ENCODE assay signal across 20 cellular contexts in the genomic region with DNA sequence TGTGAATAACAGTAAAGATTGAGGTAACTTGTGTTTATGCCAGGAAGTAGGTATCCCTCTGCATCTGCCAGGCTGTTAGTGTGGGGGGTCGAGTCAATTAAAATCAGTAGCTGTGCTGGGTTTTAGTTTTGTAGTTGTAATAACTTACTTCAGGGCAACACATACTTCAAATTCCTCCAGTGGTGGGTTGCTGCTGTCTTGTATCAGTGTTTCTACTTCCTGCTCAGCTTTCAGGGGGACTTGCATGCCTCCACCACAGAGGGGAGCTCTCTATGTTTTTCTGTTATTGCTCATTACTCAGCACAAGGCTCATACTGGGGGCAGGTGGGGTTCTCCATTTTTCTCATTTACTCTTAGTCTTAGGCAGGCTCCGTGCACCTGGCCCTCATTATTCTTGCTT.
A peak's percentile ranks its signal among the peaks of the same experiment; 100 is the strongest.
DNase-seq lines count a peak whose midpoint lies in the region; ATAC-seq and TF ChIP-seq lines count a peak whose summit lies in the region.
"Had no signal": no experiment of that assay in that cellular context is flagged by ENCODE, and none has a peak within 500 bp of the region (broad histone marks: within the 10 kb centered on the region; RNA-seq: fewer than 3 reads in every experiment).

No MANE protein-coding gene starts in this region.

- no peaks in the 10 kb centered on the region for H3F3A ChIP-seq in DOHH2 (ENCODE audit: control insufficient read depth, insufficient read depth)

- H3K9me2 ChIP-seq in DOHH2 (replicated peaks; ENCODE audit: control insufficient read depth, low read length): no peaks in the 10 kb centered on the region

- no peaks in the 10 kb centered on the region for H3K27me3 ChIP-seq in DOHH2 (ENCODE audit: control insufficient read depth, low read length)

- peak; percentile 57 for TF ChIP-seq CTCF in DOHH2 (IDR thresholded peaks at IDR 0.05; ENCODE audit: low read depth, low read length, poor library complexity, severe bottlenecking)
- no peak for TF ChIP-seq CTCF in natural killer cell (IDR thresholded peaks at IDR 0.05)

- no peak overlapping the region for H3K27ac Mint-ChIP-seq in activated CD4-positive, alpha-beta memory T cell treated with anti-CD3 and anti-CD28 coated beads, Interleukin-2, amount 10 ng/mL, durations not matched to agents 7 days and 5 days
- no peak overlapping the region for H3K27ac Mint-ChIP-seq in natural killer cell
- H3K27ac Mint-ChIP-seq: activated CD4-positive, alpha-beta T cell treated with anti-CD3 and anti-CD28 coated beads, Interleukin-2, amount 10 ng/mL, durations not matched to agents 7 days and 5 days; activated naive CD8-positive, alpha-beta T cell treated with anti-CD3 and anti-CD28 coated beads, Interleukin-2, amount 10 ng/mL, durations not matched to agents 7 days and 5 days had no signal

- H3K9me3 ChIP-seq in DOHH2 (ENCODE audit: control insufficient read depth, insufficient read depth, low read length): peaks cover 16% of the 10 kb centered on the region; the same call in 1 of the 2 replicates

- no peak overlapping the region for H3K27ac ChIP-seq in DOHH2 (ENCODE audit: low read depth, low read length)
- H3K27ac ChIP-seq: PC-9 had no signal

- intact Hi-C loops in natural killer cell (cut with micrococcal nuclease): no loop called here

- DNase-seq in HT1080 (ENCODE audit: low read depth) (peak; percentile 42), SK-MEL-5 (ENCODE audit: low read depth, low spot score) (peak; percentile 31), iPS-NIHi11 (ENCODE audit: low spot score) (peak; percentile 25), natural killer cell (no peak), G401 (ENCODE audit: low spot score) (no peak)
- no peak for DNase-seq in activated CD4-positive, alpha-beta memory T cell treated with anti-CD3 and anti-CD28 coated beads, Interleukin-2, amount 10 ng/mL, durations not matched to agents 7 days and 5 days
- DNase-seq: activated CD4-positive, alpha-beta T cell treated with anti-CD3 and anti-CD28 coated beads, Interleukin-2, amount 10 ng/mL, durations not matched to agents 7 days and 5 days; activated effector memory CD4-positive, alpha-beta T cell treated with Interleukin-2 at 50 U/mL for 16 hours; activated naive CD8-positive, alpha-beta T cell treated with anti-CD3 and anti-CD28 coated beads, Interleukin-2, amount 10 ng/mL, durations not matched to agents 7 days and 5 days; COR-L47; NCI-H1417; NCI-H2107; NCI-H446 treated with DMSO at 0.1 percent for 48 hours; nucleus accumbens; SIG-M5; stimulated activated CD4-positive, alpha-beta T cell treated with anti-CD3 and anti-CD28 coated beads, Interleukin-12 subunit alpha, Interleukin-12 subunit beta, amount 100 ng/mL, for 4 hours; T-helper 1 cell had no signal

- H3K4me1 ChIP-seq in DOHH2 (ENCODE audit: control insufficient read depth, low read length): peaks cover 14% of the 10 kb centered on the region

- ATAC-seq in natural killer cell: no peak
- no peak for ATAC-seq in activated CD4-positive, CD25-positive, alpha-beta regulatory T cell treated with anti-CD3 and anti-CD28 coated beads, Interleukin-2, amount 50 U/mL, for 24 hours

- CTCF ChIA-PET in activated CD4-positive, alpha-beta memory T cell treated with anti-CD3 and anti-CD28 coated beads, Interleukin-2, amount 10 ng/mL, durations not matched to agents 7 days and 5 days (lab: Charles Lee): no interaction called here

- H3K4me2 ChIP-seq in DOHH2 (ENCODE audit: low read length): no peak overlapping the region
- H3K4me2 ChIP-seq: PC-9 had no signal

- H3K36me3 Mint-ChIP-seq in activated CD4-positive, alpha-beta memory T cell treated with anti-CD3 and anti-CD28 coated beads, Interleukin-2, amount 10 ng/mL, durations not matched to agents 7 days and 5 days (ENCODE audit: low read depth): peaks cover 5% of the 10 kb centered on the region
- peaks cover 14% of the 10 kb centered on the region for H3K36me3 Mint-ChIP-seq in natural killer cell

- peaks cover 16% of the 10 kb centered on the region for H3K27me3 Mint-ChIP-seq in activated CD4-positive, alpha-beta memory T cell treated with anti-CD3 and anti-CD28 coated beads, Interleukin-2, amount 10 ng/mL, durations not matched to agents 7 days and 5 days
- H3K27me3 Mint-ChIP-seq in natural killer cell (ENCODE audit: low read depth in 2 of 2): peaks cover 20 to 46% of the 10 kb centered on the region in 2 donors

- no peaks in the 10 kb centered on the region for H4K20me1 ChIP-seq in DOHH2 (ENCODE audit: control insufficient read depth, insufficient read depth, low read depth, low read length)

- no peaks in the 10 kb centered on the region for H3K79me2 ChIP-seq in DOHH2 (ENCODE audit: control insufficient read depth, low read length)

- peaks cover 5% of the 10 kb centered on the region for H3K36me3 ChIP-seq in DOHH2 (ENCODE audit: control insufficient read depth, low read length)

- peaks cover 14% of the 10 kb centered on the region for H3K9me3 Mint-ChIP-seq in activated CD4-positive, alpha-beta memory T cell treated with anti-CD3 and anti-CD28 coated beads, Interleukin-2, amount 10 ng/mL, durations not matched to agents 7 days and 5 days
- peaks cover 3 to 4% of the 10 kb centered on the region in 2 donors for H3K9me3 Mint-ChIP-seq in natural killer cell

- in situ Hi-C loops in SK-MEL-5 (cut with HindIII; ENCODE audit: low pct_unique_long_range_greater_than_20kb, low sequenced_read_pairs): no loop called here
- in situ Hi-C loops in G401 (cut with HindIII; ENCODE audit: low sequenced_read_pairs): no loop called here

- H3K4me3 Mint-ChIP-seq in activated CD4-positive, alpha-beta memory T cell treated with anti-CD3 and anti-CD28 coated beads, Interleukin-2, amount 10 ng/mL, durations not matched to agents 7 days and 5 days: no peak overlapping the region
- no peak overlapping the region for H3K4me3 Mint-ChIP-seq in natural killer cell
- H3K4me3 Mint-ChIP-seq: activated CD4-positive, alpha-beta T cell treated with anti-CD3 and anti-CD28 coated beads, Interleukin-2, amount 10 ng/mL, durations not matched to agents 7 days and 5 days; activated naive CD8-positive, alpha-beta T cell treated with anti-CD3 and anti-CD28 coated beads, Interleukin-2, amount 10 ng/mL, durations not matched to agents 7 days and 5 days had no signal

- H3K4me3 ChIP-seq in DOHH2 (ENCODE audit: low read length): no peak overlapping the region
- H3K4me3 ChIP-seq: PC-9 had no signal

- POLR2A ChIA-PET in activated CD4-positive, alpha-beta memory T cell treated with anti-CD3 and anti-CD28 coated beads, Interleukin-2, amount 10 ng/mL, durations not matched to agents 7 days and 5 days (lab: Charles Lee): no interaction called here

- H3K4me1 Mint-ChIP-seq in activated CD4-positive, alpha-beta memory T cell treated with anti-CD3 and anti-CD28 coated beads, Interleukin-2, amount 10 ng/mL, durations not matched to agents 7 days and 5 days: peaks cover 1% of the 10 kb centered on the region
- no peaks in the 10 kb centered on the region for H3K4me1 Mint-ChIP-seq in natural killer cell
- H3K4me1 Mint-ChIP-seq: activated CD4-positive, alpha-beta T cell treated with anti-CD3 and anti-CD28 coated beads, Interleukin-2, amount 10 ng/mL, durations not matched to agents 7 days and 5 days; activated naive CD8-positive, alpha-beta T cell treated with anti-CD3 and anti-CD28 coated beads, Interleukin-2, amount 10 ng/mL, durations not matched to agents 7 days and 5 days had no signal

Comparison
In these comparisons a context has a peak if more than half of its experiments do, and no peak if none do; other contexts are left out.
1. DNase-seq: peak in HT1080 (single experiment), SK-MEL-5 (single experiment) and iPS-NIHi11 (single experiment); none in activated CD4-positive, alpha-beta memory T cell treated with anti-CD3 and anti-CD28 coated beads, Interleukin-2, amount 10 ng/mL, durations not matched to agents 7 days and 5 days (single experiment), natural killer cell (single experiment) and G401 (single experiment).